In genomic region chr14:64541971-64542838, GRCh38 we compare ENCODE assay signal across 9 cellular contexts. TPM values are rescaled to one million over a fixed set of nuclear protein-coding genes. Genes with fewer than 3 reads are reported as not detected.
DNase-seq lines count a peak whose midpoint lies in the region; ATAC-seq, FAIRE-seq and TF ChIP-seq lines count a peak whose summit lies in the region.
"Had no signal": no experiment of that assay in that cellular context is flagged by ENCODE, and none has a peak within 500 bp of the region (broad histone marks: within the 10 kb centered on the region; RNA-seq: fewer than 3 reads in every experiment).

No MANE protein-coding gene starts in this region.

- peaks cover 4 to 12% of the 10 kb centered on the region in 2 donors for H3K9me3 Mint-ChIP-seq in activated naive CD4-positive, alpha-beta T cell treated with anti-CD3 and anti-CD28 coated beads, Interleukin-2, amount 50 U/mL, for 72 hours

- peaks cover 33 to 34% of the 10 kb centered on the region in 2 donors for H3K36me3 Mint-ChIP-seq in activated naive CD4-positive, alpha-beta T cell treated with anti-CD3 and anti-CD28 coated beads, Interleukin-2, amount 50 U/mL, for 72 hours

- H3K27ac Mint-ChIP-seq in activated naive CD4-positive, alpha-beta T cell treated with anti-CD3 and anti-CD28 coated beads, Interleukin-2, amount 50 U/mL, for 72 hours, result peak overlapping the region in 1 of 2 donors; percentile 75

- H3K23ac ChIP-seq in mesendoderm (ENCODE audit: low read length), result no peak overlapping the region

- H3K36me3 ChIP-seq in bronchial epithelial cell (ENCODE audit: control insufficient read depth, insufficient read depth, low read length), result no peaks in the 10 kb centered on the region
- H3K36me3 ChIP-seq in mesendoderm (ENCODE audit: control insufficient read depth, insufficient read depth, low read length), result no peaks in the 10 kb centered on the region
- H3K36me3 ChIP-seq in upper lobe of right lung, result no peaks in the 10 kb centered on the region

- no peak overlapping the region for H2AK5ac ChIP-seq in mesendoderm (ENCODE audit: low read length)

- H3K4ac ChIP-seq in mesendoderm (ENCODE audit: low read depth, low read length), result no peak overlapping the region

- H2BK5ac ChIP-seq in mesendoderm (ENCODE audit: low read length), result no peak overlapping the region

- no peaks in the 10 kb centered on the region for H3K9me3 ChIP-seq in upper lobe of right lung

- H3K79me2 ChIP-seq in mesendoderm (ENCODE audit: control insufficient read depth, insufficient read depth, low read length), result no peaks in the 10 kb centered on the region

- H3K27ac ChIP-seq in mesendoderm (ENCODE audit: low read depth, low read length), result no peak overlapping the region
- H3K27ac ChIP-seq in upper lobe of right lung, result no peak overlapping the region

- peak overlapping the region; percentile 23 for H3K4me2 ChIP-seq in mesendoderm (ENCODE audit: low read length)

- FAIRE-seq in bronchial epithelial cell (lab: Jason Lieb, UNC), result no peak

- no CpG with 5 or more reads among the region's 61 CpGs for WGBS in mesendoderm (ENCODE audit: extremely low coverage, insufficient coverage, low lambda C conversion rate)

- H3K27me3 ChIP-seq in bronchial epithelial cell (ENCODE audit: control insufficient read depth, insufficient read depth, low read length) (peaks cover 18% of the 10 kb centered on the region), mesendoderm (ENCODE audit: insufficient read depth, low read length, poor library complexity) (no peaks in the 10 kb centered on the region), upper lobe of right lung (no peaks in the 10 kb centered on the region)

- TF ChIP-seq CTCF in bronchial epithelial cell (IDR thresholded peaks at IDR 0.05; ENCODE audit: insufficient read depth, low read length, severe bottlenecking) (no peak), upper lobe of right lung (IDR thresholded peaks at IDR 0.05) (no peak)

- H4K5ac ChIP-seq in mesendoderm (ENCODE audit: low read length), result no peak overlapping the region

- ATAC-seq in activated naive CD4-positive, alpha-beta T cell treated with anti-CD3 and anti-CD28 coated beads, Interleukin-2, amount 50 U/mL, for 72 hours, result no peak
- ATAC-seq in upper lobe of right lung (no peak), HG02759 (IDR thresholded peaks at IDR 0.05; ENCODE audit: unreplicated experiment) (no peak), HG03457 (IDR thresholded peaks at IDR 0.05; ENCODE audit: unreplicated experiment) (no peak)

- no peak overlapping the region for H2BK120ac ChIP-seq in mesendoderm (ENCODE audit: low read depth, low read length)

- no peak overlapping the region for H4K8ac ChIP-seq in mesendoderm (ENCODE audit: low read depth, low read length)

- H3K4me1 ChIP-seq in mesendoderm (ENCODE audit: control insufficient read depth, low read depth, low read length) (peaks cover 2% of the 10 kb centered on the region), upper lobe of right lung (peaks cover 6% of the 10 kb centered on the region)

- peak; percentile 7 for DNase-seq in activated naive CD4-positive, alpha-beta T cell treated with Interleukin-2 at 50 U/mL for 16 hours
- DNase-seq in activated naive CD4-positive, alpha-beta T cell treated with anti-CD3 and anti-CD28 coated beads, Interleukin-2, amount 50 U/mL, for 72 hours (ENCODE audit: low spot score in 2 of 2), result no peak
- no peak for DNase-seq in bronchial epithelial cell (ENCODE audit: low read depth)
- DNase-seq in mesendoderm, result peak; percentile 24
- no peak for DNase-seq in upper lobe of right lung
- no peak for DNase-seq in NCI-H82 treated with DMSO at 0.1 percent for 48 hours (lab: John Stamatoyannopoulos, UW; ENCODE audit: unreplicated experiment)
- DNase-seq: GOT3 had no signal

- no peak overlapping the region for H3K18ac ChIP-seq in mesendoderm (ENCODE audit: low read length)

- H3K56ac ChIP-seq in mesendoderm (ENCODE audit: low read length), result peak overlapping the region; percentile 30

- intact Hi-C loops in upper lobe of right lung (cut with DNase I), result no loop called here

- peak overlapping the region; percentile 27 for H3K9ac ChIP-seq in mesendoderm (ENCODE audit: low read length)

- H3K79me1 ChIP-seq in mesendoderm (ENCODE audit: low read length), result no peaks in the 10 kb centered on the region

- no peak overlapping the region for H2BK15ac ChIP-seq in mesendoderm (replicated peaks; ENCODE audit: low read depth)

- H3K4me3 ChIP-seq in bronchial epithelial cell (ENCODE audit: low read depth, low read length) (peak overlapping the region; percentile 1), mesendoderm (ENCODE audit: low read length) (peak overlapping the region; percentile 23), upper lobe of right lung (peak overlapping the region; percentile 79)

RNA-seq across cellular contexts. Expression of gene HSPA2, which starts 1.7 kb away (rescaled TPM):
- total RNA-seq in activated naive CD4-positive, alpha-beta T cell treated with anti-CD3 and anti-CD28 coated beads, Interleukin-2, amount 50 U/mL, for 72 hours, result 1 to 10 TPM; 4.1 to 8.2 TPM
- total RNA-seq in bronchial epithelial cell (1.6 and 4.2 TPM in 2 replicates), upper lobe of right lung (13.5 TPM)
- 9.4 TPM for polyA plus RNA-seq in mesendoderm (2013, experiment 1 of 2)
- polyA plus RNA-seq in mesendoderm (2013, experiment 2 of 2), result 9.7 TPM

RNA-seq across cellular contexts. Expression of gene PPP1R36, which starts 7.6 kb away (rescaled TPM):
- total RNA-seq in activated naive CD4-positive, alpha-beta T cell treated with anti-CD3 and anti-CD28 coated beads, Interleukin-2, amount 50 U/mL, for 72 hours, result not detected
- 0.51 and 1.1 TPM in 2 replicates for total RNA-seq in bronchial epithelial cell
- polyA plus RNA-seq in mesendoderm (2013, experiment 1 of 2), result 0.37 TPM
- 0.28 TPM for polyA plus RNA-seq in mesendoderm (2013, experiment 2 of 2)
- total RNA-seq in upper lobe of right lung, result 0.46 TPM

RNA-seq across cellular contexts. Expression of gene ZBTB1, which starts 37.6 kb away (rescaled TPM):
- total RNA-seq in activated naive CD4-positive, alpha-beta T cell treated with anti-CD3 and anti-CD28 coated beads, Interleukin-2, amount 50 U/mL, for 72 hours, result 10 to 100 TPM; 49.6 to 69.7 TPM
- 36.1 and 39.5 TPM in 2 replicates for total RNA-seq in bronchial epithelial cell
- polyA plus RNA-seq in mesendoderm (2013, experiment 1 of 2), result 26.0 TPM
- 25.7 TPM for polyA plus RNA-seq in mesendoderm (2013, experiment 2 of 2)
- total RNA-seq in upper lobe of right lung, result 47.9 TPM

RNA-seq across cellular contexts. Expression of gene ZBTB25, which starts 38.6 kb away (rescaled TPM):
- total RNA-seq in activated naive CD4-positive, alpha-beta T cell treated with anti-CD3 and anti-CD28 coated beads, Interleukin-2, amount 50 U/mL, for 72 hours, result 10 to 100 TPM; 38.1 to 50.7 TPM
- 4.1 and 4.7 TPM in 2 replicates for total RNA-seq in bronchial epithelial cell
- polyA plus RNA-seq in mesendoderm (2013, experiment 1 of 2), result 4.1 TPM
- polyA plus RNA-seq in mesendoderm (2013, experiment 2 of 2), result 3.8 TPM
- total RNA-seq in upper lobe of right lung, result 13.1 TPM

Comparison
In these comparisons a context has a peak if more than half of its experiments do, and no peak if none do; other contexts are left out.
1. DNase-seq: peak in activated naive CD4-positive, alpha-beta T cell treated with Interleukin-2 at 50 U/mL for 16 hours (single experiment) and mesendoderm (single experiment); none in activated naive CD4-positive, alpha-beta T cell treated with anti-CD3 and anti-CD28 coated beads, Interleukin-2, amount 50 U/mL, for 72 hours (0 of 2), bronchial epithelial cell (single experiment), upper lobe of right lung (single experiment) and NCI-H82 treated with DMSO at 0.1 percent for 48 hours (single experiment).
2. H3K4me3 ChIP-seq: peak in every context shown above with its lines; median percentile 79 in upper lobe of right lung; 23 in mesendoderm; 1 in bronchial epithelial cell.